Comparison of ENCODE assay signal across 18 cellular contexts in the genomic region with DNA sequence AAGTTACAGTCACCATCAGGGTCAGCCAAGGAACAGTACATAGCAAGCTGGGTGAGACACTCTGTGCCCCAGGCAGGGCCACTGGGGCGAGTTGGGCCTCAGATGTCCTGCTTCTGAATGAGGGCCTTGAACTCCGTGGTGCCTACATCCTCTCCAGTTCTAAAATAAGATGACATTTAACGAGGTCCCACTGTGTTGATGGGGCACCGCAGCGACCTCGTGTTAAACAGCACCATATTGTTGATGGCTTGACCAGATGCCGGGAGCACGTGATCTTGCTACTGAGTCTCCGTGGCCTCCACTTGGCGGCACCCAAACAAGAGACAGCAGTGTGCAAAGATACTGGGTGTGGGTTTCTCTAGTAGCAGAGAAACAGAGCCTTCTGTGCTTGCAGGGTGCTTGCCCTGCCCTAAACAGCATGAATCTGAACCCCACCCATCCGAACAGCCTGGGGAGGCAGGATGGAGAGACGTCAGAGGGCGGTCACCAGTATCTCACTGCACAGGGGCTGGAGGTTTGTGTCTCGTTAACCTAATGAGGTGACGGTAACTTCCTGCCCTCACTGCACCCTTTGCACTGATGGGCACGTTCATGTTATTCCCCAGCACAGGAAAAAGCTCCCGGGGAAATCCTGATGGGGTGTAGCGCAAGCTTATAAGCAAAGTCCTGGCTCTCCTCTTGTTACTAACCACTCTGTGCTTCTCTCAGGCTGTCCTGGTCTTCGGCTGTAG.
"Had no signal": no experiment of that assay in that cellular context is flagged by ENCODE, and none has a peak within 500 bp of the region (broad histone marks: within the 10 kb centered on the region; RNA-seq: fewer than 3 reads in every experiment).

No MANE protein-coding gene starts in this region.

- H3K4me3 ChIP-seq: colonic mucosa, gastrocnemius medialis, neural progenitor cell, prostate gland, uterus had no signal

- H3K4me1 ChIP-seq: colonic mucosa, gastrocnemius medialis, parathyroid adenoma, prostate gland, uterus had no signal

- H3K4me2 ChIP-seq: neural progenitor cell had no signal

- H3K36me3 Mint-ChIP-seq: immature natural killer cell, mesothelial cell of epicardium, natural killer cell, neural progenitor cell, type B pancreatic cell had no signal

- ATAC-seq: esophagus mucosa, gastrocnemius medialis, natural killer cell had no signal

- H3K27ac Mint-ChIP-seq: immature natural killer cell, mesothelial cell of epicardium, natural killer cell, neural progenitor cell, type B pancreatic cell had no signal

- H3K4me3 Mint-ChIP-seq: immature natural killer cell, mesothelial cell of epicardium, natural killer cell, neural progenitor cell, type B pancreatic cell had no signal

- H3K27me3 ChIP-seq: colonic mucosa, gastrocnemius medialis, neural progenitor cell, uterus had no signal

- H3K4me1 Mint-ChIP-seq: immature natural killer cell, natural killer cell had no signal

- H2AFZ ChIP-seq: neural progenitor cell, parathyroid adenoma had no signal

- H3K36me3 ChIP-seq: colonic mucosa, gastrocnemius medialis, neural progenitor cell, prostate gland, uterus had no signal

- DNase-seq: colonic mucosa; effector CD4-positive, alpha-beta T cell; gastrocnemius medialis; immature natural killer cell; kidney; left cardiac atrium; natural killer cell; occipital lobe; small intestine; stimulated activated CD4-positive, alpha-beta T cell treated with anti-CD3 and anti-CD28 coated beads, Interleukin-2, amount 100 ng/mL, for 48 hours; stimulated activated naive CD4-positive, alpha-beta T cell treated with Interleukin-2 at 50 U/mL for 16 hours; uterus had no signal

- H3K79me2 ChIP-seq: parathyroid adenoma had no signal

- H3K27ac ChIP-seq: colonic mucosa, gastrocnemius medialis, neural progenitor cell, parathyroid adenoma, prostate gland, uterus had no signal

- H3K9me3 ChIP-seq: colonic mucosa, gastrocnemius medialis, prostate gland, uterus had no signal

- H3K9ac ChIP-seq: neural progenitor cell, parathyroid adenoma had no signal

- H3K9me3 Mint-ChIP-seq: mesothelial cell of epicardium, natural killer cell, neural progenitor cell, type B pancreatic cell had no signal
